Comparison of ENCODE assay signal across 26 cellular contexts in the genomic region with DNA sequence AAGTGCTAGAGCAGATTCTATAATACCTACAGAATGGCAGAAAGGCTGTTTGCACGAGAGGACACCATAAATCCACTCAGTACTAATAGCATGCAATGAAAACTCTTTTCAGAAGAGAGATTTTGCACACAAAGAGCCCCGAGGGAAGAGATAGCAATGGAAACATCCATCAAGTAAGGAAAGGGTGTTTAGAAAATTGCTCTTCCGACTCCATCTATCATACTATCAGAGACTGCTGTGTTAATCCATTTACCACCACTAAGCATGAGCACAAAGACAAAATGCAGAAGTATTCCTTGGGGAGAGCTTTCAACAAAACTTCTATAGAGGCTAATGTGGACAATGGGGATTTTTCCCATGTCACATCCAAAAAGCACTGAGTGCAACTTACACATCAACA.
"Had no signal": no experiment of that assay in that cellular context is flagged by ENCODE, and none has a peak within 500 bp of the region (broad histone marks: within the 10 kb centered on the region; RNA-seq: fewer than 3 reads in every experiment).

No MANE protein-coding gene starts in this region.

- H3K4me3 Mint-ChIP-seq: activated B cell treated with CpG ODN at 0.5 μM for 24 hours; activated CD8-positive, alpha-beta T cell treated with anti-CD3 and anti-CD28 coated beads for 36 hours; activated naive CD8-positive, alpha-beta T cell; activated T-cell treated with anti-CD3 and anti-CD28 coated beads, Interleukin-2, amount 50 U/mL, for 4 hours; central memory CD8-positive, alpha-beta T cell; natural killer cell; stimulated activated effector memory CD8-positive, alpha-beta T cell treated with anti-CD3 and anti-CD28 coated beads, Interleukin-12 subunit alpha, Interleukin-12 subunit beta, amount 100 ng/mL, for 72 hours; stimulated activated naive CD8-positive, alpha-beta T cell treated with anti-CD3 and anti-CD28 coated beads, Interleukin-15, Interleukin-2, amounts not matched to agents 100 ng/mL and 50 ng/mL, for 24 hours; type B pancreatic cell had no signal

- H3K27me3 ChIP-seq: sigmoid colon, uterus had no signal

- H3K27ac ChIP-seq: epithelial cell of prostate, esophagus squamous epithelium, left ventricle myocardium inferior, sigmoid colon, uterus had no signal

- H3K4me1 ChIP-seq: esophagus squamous epithelium, left ventricle myocardium inferior, sigmoid colon, uterus had no signal

- DNase-seq: activated B cell treated with CpG ODN at 0.5 μM for 24 hours; activated CD4-positive, alpha-beta T cell treated with anti-CD3 and anti-CD28 coated beads, Interleukin-2, amount 50 U/mL, for 1 hour; activated CD8-positive, alpha-beta T cell treated with anti-CD3 and anti-CD28 coated beads for 36 hours; activated naive CD4-positive, alpha-beta T cell treated with Interleukin-2 at 50 U/mL for 16 hours; activated T-cell treated with anti-CD3 and anti-CD28 coated beads, Interleukin-2, amount 50 U/mL, for 4 hours; anterior cingulate cortex; dermis blood vessel endothelial cell; effector CD4-positive, alpha-beta T cell; esophagus squamous epithelium; foreskin melanocyte; left ventricle myocardium inferior; mesendoderm; natural killer cell; sigmoid colon; small intestine; stimulated activated CD4-positive, alpha-beta T cell treated with anti-CD3 and anti-CD28 coated beads, Interleukin-4, amount 100 ng/mL, for 24 hours; uterus had no signal

- H3K36me3 ChIP-seq: esophagus squamous epithelium, left ventricle myocardium inferior, sigmoid colon, uterus had no signal

- H3K4me1 Mint-ChIP-seq: activated B cell treated with CpG ODN at 0.5 μM for 24 hours; central memory CD8-positive, alpha-beta T cell; natural killer cell; stimulated activated effector memory CD8-positive, alpha-beta T cell treated with anti-CD3 and anti-CD28 coated beads, Interleukin-12 subunit alpha, Interleukin-12 subunit beta, amount 100 ng/mL, for 72 hours had no signal

- H3K27me3 Mint-ChIP-seq: activated CD8-positive, alpha-beta T cell treated with anti-CD3 and anti-CD28 coated beads for 36 hours; central memory CD8-positive, alpha-beta T cell had no signal

- H3K27ac Mint-ChIP-seq: activated B cell treated with CpG ODN at 0.5 μM for 24 hours; activated CD8-positive, alpha-beta T cell treated with anti-CD3 and anti-CD28 coated beads for 36 hours; activated naive CD8-positive, alpha-beta T cell; activated T-helper 2 cell treated with anti-CD3 and anti-CD28 coated beads, Interferon-gamma antibody, Interleukin-2, Interleukin-4, amounts not matched to agents 10 μg/mL and 5 μg/mL and 100 μg/mL, durations not matched to agents 14 hours and 24 hours and 36 hours; natural killer cell; progenitor cell of endocrine pancreas; stimulated activated effector memory CD8-positive, alpha-beta T cell treated with anti-CD3 and anti-CD28 coated beads, Interleukin-12 subunit alpha, Interleukin-12 subunit beta, amount 100 ng/mL, for 72 hours; stimulated activated naive CD8-positive, alpha-beta T cell treated with anti-CD3 and anti-CD28 coated beads, Interleukin-15, Interleukin-2, amounts not matched to agents 100 ng/mL and 50 ng/mL, for 24 hours; type B pancreatic cell had no signal

- H3K9me3 Mint-ChIP-seq: activated B cell treated with CpG ODN at 0.5 μM for 24 hours; activated CD8-positive, alpha-beta T cell treated with anti-CD3 and anti-CD28 coated beads for 36 hours; activated T-cell treated with anti-CD3 and anti-CD28 coated beads, Interleukin-2, amount 50 U/mL, for 4 hours; activated T-helper 2 cell treated with anti-CD3 and anti-CD28 coated beads, Interferon-gamma antibody, Interleukin-2, Interleukin-4, amounts not matched to agents 10 μg/mL and 5 μg/mL and 100 μg/mL, durations not matched to agents 14 hours and 24 hours and 36 hours; stimulated activated naive CD8-positive, alpha-beta T cell treated with anti-CD3 and anti-CD28 coated beads, Interleukin-15, Interleukin-2, amounts not matched to agents 100 ng/mL and 50 ng/mL, for 24 hours; type B pancreatic cell had no signal

- ATAC-seq: activated CD8-positive, alpha-beta T cell treated with anti-CD3 and anti-CD28 coated beads for 36 hours; activated T-cell treated with anti-CD3 and anti-CD28 coated beads, Interleukin-2, amount 50 U/mL, for 4 hours; natural killer cell; stimulated activated effector memory CD8-positive, alpha-beta T cell treated with anti-CD3 and anti-CD28 coated beads, Interleukin-12 subunit alpha, Interleukin-12 subunit beta, amount 100 ng/mL, for 72 hours had no signal

- H3K9me3 ChIP-seq: esophagus squamous epithelium, left ventricle myocardium inferior, sigmoid colon, uterus had no signal

- H3K36me3 Mint-ChIP-seq: activated naive CD8-positive, alpha-beta T cell; natural killer cell; stimulated activated effector memory CD8-positive, alpha-beta T cell treated with anti-CD3 and anti-CD28 coated beads, Interleukin-12 subunit alpha, Interleukin-12 subunit beta, amount 100 ng/mL, for 72 hours; type B pancreatic cell had no signal

- H3K4me3 ChIP-seq: esophagus squamous epithelium, left ventricle myocardium inferior, lung, sigmoid colon, uterus had no signal
